ENCODE assay signal across 36 cellular contexts in genomic region chr5:43251754-43252153, GRCh38.
"Had no signal": no experiment of that assay in that cellular context is flagged by ENCODE, and none has a peak within 500 bp of the region (broad histone marks: within the 10 kb centered on the region; RNA-seq: fewer than 3 reads in every experiment).

No MANE protein-coding gene starts in this region.

- H3K27me3 ChIP-seq: adrenal gland, body of pancreas, brain microvascular endothelial cell, breast epithelium had no signal

- H3K4me3 ChIP-seq: adrenal gland, body of pancreas, breast epithelium had no signal

- H3K27ac ChIP-seq: adrenal gland, body of pancreas, brain microvascular endothelial cell, breast epithelium, VCaP had no signal

- H3K4me3 Mint-ChIP-seq: activated B cell treated with CpG ODN at 0.5 μM for 24 hours; activated CD4-positive, alpha-beta memory T cell treated with anti-CD3 and anti-CD28 coated beads for 36 hours; activated CD4-positive, alpha-beta T cell treated with anti-CD3 and anti-CD28 coated beads, Interleukin-2, amount 10 ng/mL, durations not matched to agents 24 days and 14 days; activated CD8-positive, alpha-beta T cell treated with anti-CD3 and anti-CD28 coated beads for 36 hours; activated naive CD4-positive, alpha-beta T cell treated with anti-CD3 and anti-CD28 coated beads for 36 hours; activated naive CD8-positive, alpha-beta T cell treated with anti-CD3 and anti-CD28 coated beads for 36 hours; activated T-cell treated with anti-CD3 and anti-CD28 coated beads, Interleukin-2, amount 50 U/mL, for 4 hours; activated T-cell treated with anti-CD3 and anti-CD28 coated beads, Interleukin-2, amount 50 U/mL, for 72 hours; activated T-helper 1 cell treated with anti-CD3 and anti-CD28 coated beads, Interleukin-12 subunit alpha, Interleukin-12 subunit beta, Interleukin-2, Interleukin-4 antibody, amounts not matched to agents 30 ng/mL and 10 ng/mL and 1 ng/mL, durations not matched to agents 14 hours and 24 hours and 36 hours; activated T-helper 17 cell treated with anti-CD3 and anti-CD28 coated beads, Interleukin-2, amount 50 U/mL, for 72 hours; T-helper 1 cell treated with Interleukin-12 subunit alpha and Interleukin-12 subunit beta and Interleukin-4 antibody, amounts not matched to agents 30 μg/mL and 1 μg/mL, for 36 hours; T-helper 2 cell treated with Interferon-gamma antibody and Interleukin-4, amounts not matched to agents 5 μg/mL and 100 μg/mL, for 36 hours had no signal

- H3K9me3 Mint-ChIP-seq: activated B cell treated with CpG ODN at 0.5 μM for 24 hours; activated CD4-positive, alpha-beta memory T cell treated with anti-CD3 and anti-CD28 coated beads for 36 hours; activated CD8-positive, alpha-beta T cell treated with anti-CD3 and anti-CD28 coated beads for 36 hours; activated naive CD4-positive, alpha-beta T cell treated with anti-CD3 and anti-CD28 coated beads for 36 hours; activated naive CD4-positive, alpha-beta T cell treated with anti-CD3 and anti-CD28 coated beads, Interleukin-2, amount 50 U/mL, for 72 hours; activated naive CD8-positive, alpha-beta T cell treated with anti-CD3 and anti-CD28 coated beads for 36 hours; activated T-cell treated with anti-CD3 and anti-CD28 coated beads, Interleukin-2, amount 50 U/mL, for 4 hours; activated T-cell treated with anti-CD3 and anti-CD28 coated beads, Interleukin-2, amount 50 U/mL, for 72 hours; activated T-helper 1 cell treated with anti-CD3 and anti-CD28 coated beads, Interleukin-12 subunit alpha, Interleukin-12 subunit beta, Interleukin-2, Interleukin-4 antibody, amounts not matched to agents 30 ng/mL and 10 ng/mL and 1 ng/mL, durations not matched to agents 14 hours and 24 hours and 36 hours; activated T-helper 17 cell treated with anti-CD3 and anti-CD28 coated beads, Interleukin-2, amount 50 U/mL, for 72 hours; T-helper 1 cell treated with Interleukin-12 subunit alpha and Interleukin-12 subunit beta and Interleukin-4 antibody, amounts not matched to agents 30 μg/mL and 1 μg/mL, for 36 hours; T-helper 2 cell treated with Interferon-gamma antibody and Interleukin-4, amounts not matched to agents 5 μg/mL and 100 μg/mL, for 36 hours had no signal

- FAIRE-seq: astrocyte, TTC549 had no signal

- H3K36me3 Mint-ChIP-seq: activated CD4-positive, alpha-beta memory T cell treated with anti-CD3 and anti-CD28 coated beads for 36 hours; activated naive CD4-positive, alpha-beta T cell treated with anti-CD3 and anti-CD28 coated beads, Interleukin-2, amount 50 U/mL, for 72 hours; activated naive CD8-positive, alpha-beta T cell treated with anti-CD3 and anti-CD28 coated beads for 36 hours had no signal

- H3K27ac Mint-ChIP-seq: activated B cell treated with CpG ODN at 0.5 μM for 24 hours; activated CD4-positive, alpha-beta memory T cell treated with anti-CD3 and anti-CD28 coated beads for 36 hours; activated CD4-positive, alpha-beta T cell treated with anti-CD3 and anti-CD28 coated beads, Interleukin-2, amount 10 ng/mL, durations not matched to agents 24 days and 14 days; activated CD8-positive, alpha-beta T cell treated with anti-CD3 and anti-CD28 coated beads for 36 hours; activated naive CD4-positive, alpha-beta T cell treated with anti-CD3 and anti-CD28 coated beads for 36 hours; activated naive CD4-positive, alpha-beta T cell treated with anti-CD3 and anti-CD28 coated beads, Interleukin-2, amount 50 U/mL, for 72 hours; activated naive CD8-positive, alpha-beta T cell treated with anti-CD3 and anti-CD28 coated beads for 36 hours; activated T-cell treated with anti-CD3 and anti-CD28 coated beads, Interleukin-2, amount 50 U/mL, for 72 hours; activated T-helper 1 cell treated with anti-CD3 and anti-CD28 coated beads, Interleukin-12 subunit alpha, Interleukin-12 subunit beta, Interleukin-2, Interleukin-4 antibody, amounts not matched to agents 30 ng/mL and 10 ng/mL and 1 ng/mL, durations not matched to agents 14 hours and 24 hours and 36 hours; activated T-helper 17 cell treated with anti-CD3 and anti-CD28 coated beads, Interleukin-2, amount 50 U/mL, for 72 hours; T-helper 1 cell treated with Interleukin-12 subunit alpha and Interleukin-12 subunit beta and Interleukin-4 antibody, amounts not matched to agents 30 μg/mL and 1 μg/mL, for 36 hours; T-helper 2 cell treated with Interferon-gamma antibody and Interleukin-4, amounts not matched to agents 5 μg/mL and 100 μg/mL, for 36 hours had no signal

- H3K36me3 ChIP-seq: adrenal gland, brain microvascular endothelial cell, breast epithelium had no signal

- H3K9me3 ChIP-seq: adrenal gland, body of pancreas, breast epithelium had no signal

- DNase-seq: activated B cell treated with CpG ODN at 0.5 μM for 24 hours; activated CD4-positive, alpha-beta memory T cell treated with anti-CD3 and anti-CD28 coated beads for 36 hours; activated CD4-positive, alpha-beta T cell treated with anti-CD3 and anti-CD28 coated beads for 4 hours; activated CD4-positive, alpha-beta T cell treated with anti-CD3 and anti-CD28 coated beads, Interleukin-2, amount 10 ng/mL, durations not matched to agents 24 days and 14 days; activated CD4-positive, alpha-beta T cell treated with anti-CD3 and anti-CD28 coated beads, Interleukin-2, amount 50 U/mL, for 1 hour; activated CD4-positive, alpha-beta T cell treated with anti-CD3 and anti-CD28 coated beads, Interleukin-2, amount 50 U/mL, for 4 hours; activated CD4-positive, CD25-positive, alpha-beta regulatory T cell treated with anti-CD3 and anti-CD28 coated beads, Interleukin-2, amount 50 U/mL, for 72 hours; activated CD8-positive, alpha-beta memory T cell treated with anti-CD3 and anti-CD28 coated beads, Interleukin-2, amount 50 U/mL, for 4 hours; activated CD8-positive, alpha-beta T cell treated with anti-CD3 and anti-CD28 coated beads for 36 hours; activated effector memory CD4-positive, alpha-beta T cell treated with anti-CD3 and anti-CD28 coated beads, Interleukin-2, amount 50 U/mL, for 16 hours; activated gamma-delta T cell treated with Interleukin-2 at 50 U/mL for 16 hours; activated naive CD4-positive, alpha-beta T cell; activated naive CD4-positive, alpha-beta T cell treated with anti-CD3 and anti-CD28 coated beads for 36 hours; activated naive CD4-positive, alpha-beta T cell treated with anti-CD3 and anti-CD28 coated beads, Interleukin-2, amount 50 U/mL, for 16 hours; activated naive CD8-positive, alpha-beta T cell treated with anti-CD3 and anti-CD28 coated beads for 36 hours; activated T-cell treated with anti-CD3 and anti-CD28 coated beads for 4 hours; activated T-cell treated with anti-CD3 and anti-CD28 coated beads, Interleukin-2, amount 50 U/mL, for 1 hour; activated T-cell treated with anti-CD3 and anti-CD28 coated beads, Interleukin-2, amount 50 U/mL, for 4 hours; activated T-cell treated with anti-CD3 and anti-CD28 coated beads, Interleukin-2, amount 50 U/mL, for 72 hours; adrenal gland; amniotic stem cell; aorta; body of pancreas; brain microvascular endothelial cell; central memory CD4-positive, alpha-beta T cell; T-helper 2 cell; T-helper 9 cell had no signal

- ATAC-seq: activated CD8-positive, alpha-beta T cell treated with anti-CD3 and anti-CD28 coated beads for 36 hours; activated naive CD4-positive, alpha-beta T cell treated with anti-CD3 and anti-CD28 coated beads, Interleukin-2, amount 50 U/mL, for 72 hours; activated T-cell treated with anti-CD3 and anti-CD28 coated beads, Interleukin-2, amount 50 U/mL, for 4 hours; activated T-cell treated with anti-CD3 and anti-CD28 coated beads, Interleukin-2, amount 50 U/mL, for 72 hours; activated T-helper 17 cell treated with anti-CD3 and anti-CD28 coated beads, Interleukin-2, amount 50 U/mL, for 72 hours; body of pancreas had no signal

- H3K4me1 Mint-ChIP-seq: activated B cell treated with CpG ODN at 0.5 μM for 24 hours; activated CD4-positive, alpha-beta T cell treated with anti-CD3 and anti-CD28 coated beads, Interleukin-2, amount 10 ng/mL, durations not matched to agents 24 days and 14 days; activated naive CD8-positive, alpha-beta T cell treated with anti-CD3 and anti-CD28 coated beads for 36 hours had no signal

- H3K4me1 ChIP-seq: adrenal gland, breast epithelium had no signal
